In genomic region chr16:70010615-70011014, GRCh38 we compare ENCODE assay signal across 1 cellular context. TPM values are rescaled to one million over a fixed set of nuclear protein-coding genes. Genes with fewer than 3 reads are reported as not detected.
"Had no signal": no experiment of that assay in that cellular context is flagged by ENCODE, and none has a peak within 500 bp of the region (broad histone marks: within the 10 kb centered on the region; RNA-seq: fewer than 3 reads in every experiment).

No MANE protein-coding gene starts in this region.

RNA-seq across cellular contexts. Expression of gene CLEC18A, which starts 59.5 kb away (rescaled TPM):
- total RNA-seq: NCI-H460 had no signal
